Comparison of ENCODE assay signal across 1 cellular context in genomic region chr2:54968561-54969218, GRCh38.
TF ChIP-seq lines count a peak whose summit lies in the region.

No MANE protein-coding gene starts in this region.

TF ChIP-seq in K562, 482 proteins besides CTCF, POLR2A, EP300 and RAD21 (continued from another document):
- TF ChIP-seq, protein P1, sequence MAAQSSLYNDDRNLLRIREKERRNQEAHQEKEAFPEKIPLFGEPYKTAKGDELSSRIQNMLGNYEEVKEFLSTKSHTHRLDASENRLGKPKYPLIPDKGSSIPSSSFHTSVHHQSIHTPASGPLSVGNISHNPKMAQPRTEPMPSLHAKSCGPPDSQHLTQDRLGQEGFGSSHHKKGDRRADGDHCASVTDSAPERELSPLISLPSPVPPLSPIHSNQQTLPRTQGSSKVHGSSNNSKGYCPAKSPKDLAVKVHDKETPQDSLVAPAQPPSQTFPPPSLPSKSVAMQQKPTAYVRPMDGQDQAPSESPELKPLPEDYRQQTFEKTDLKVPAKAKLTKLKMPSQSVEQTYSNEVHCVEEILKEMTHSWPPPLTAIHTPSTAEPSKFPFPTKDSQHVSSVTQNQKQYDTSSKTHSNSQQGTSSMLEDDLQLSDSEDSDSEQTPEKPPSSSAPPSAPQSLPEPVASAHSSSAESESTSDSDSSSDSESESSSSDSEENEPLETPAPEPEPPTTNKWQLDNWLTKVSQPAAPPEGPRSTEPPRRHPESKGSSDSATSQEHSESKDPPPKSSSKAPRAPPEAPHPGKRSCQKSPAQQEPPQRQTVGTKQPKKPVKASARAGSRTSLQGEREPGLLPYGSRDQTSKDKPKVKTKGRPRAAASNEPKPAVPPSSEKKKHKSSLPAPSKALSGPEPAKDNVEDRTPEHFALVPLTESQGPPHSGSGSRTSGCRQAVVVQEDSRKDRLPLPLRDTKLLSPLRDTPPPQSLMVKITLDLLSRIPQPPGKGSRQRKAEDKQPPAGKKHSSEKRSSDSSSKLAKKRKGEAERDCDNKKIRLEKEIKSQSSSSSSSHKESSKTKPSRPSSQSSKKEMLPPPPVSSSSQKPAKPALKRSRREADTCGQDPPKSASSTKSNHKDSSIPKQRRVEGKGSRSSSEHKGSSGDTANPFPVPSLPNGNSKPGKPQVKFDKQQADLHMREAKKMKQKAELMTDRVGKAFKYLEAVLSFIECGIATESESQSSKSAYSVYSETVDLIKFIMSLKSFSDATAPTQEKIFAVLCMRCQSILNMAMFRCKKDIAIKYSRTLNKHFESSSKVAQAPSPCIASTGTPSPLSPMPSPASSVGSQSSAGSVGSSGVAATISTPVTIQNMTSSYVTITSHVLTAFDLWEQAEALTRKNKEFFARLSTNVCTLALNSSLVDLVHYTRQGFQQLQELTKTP (IDR thresholded peaks at IDR 0.05; ENCODE audit: low read depth in 1 of 2, partially characterized antibody in 2 of 2) = peak in 1 of 2 experiments; percentile 8
- peak; percentile 52 for TF ChIP-seq RAD51 (IDR thresholded peaks at IDR 0.05; ENCODE audit: borderline replicate concordance, low read depth)
- peak; percentile 62; the same call in 1 of the 2 replicates for TF ChIP-seq ZNF436 (CRISPR knock-in tag; IDR thresholded peaks at IDR 0.05)
- no peak for TF ChIP-seq RBBP5 (IDR thresholded peaks at IDR 0.05; ENCODE audit: borderline replicate concordance, insufficient read depth, low read length, poor library complexity, severe bottlenecking)
- TF ChIP-seq FOXK1 (CRISPR knock-in tag; IDR thresholded peaks at IDR 0.05; ENCODE audit: borderline replicate concordance) = no peak
- TF ChIP-seq RHOXF2B (CRISPR knock-in tag; conservative IDR thresholded peaks at IDR 0.05) = 0 out of 2 replicates have a peak, but pooled peaks have one; percentile 19
- peak; percentile 26 for TF ChIP-seq E2F8 (IDR thresholded peaks at IDR 0.05; ENCODE audit: low read depth, partially characterized antibody)
- peak; percentile 40; the same call in 1 of the 2 replicates for TF ChIP-seq TOE1 (IDR thresholded peaks at IDR 0.05; ENCODE audit: borderline replicate concordance)
- TF ChIP-seq TOE1 (CRISPR knock-in tag; IDR thresholded peaks at IDR 0.05; ENCODE audit: borderline replicate concordance, low read depth) = no peak
- TF ChIP-seq RBM22 (IDR thresholded peaks at IDR 0.05; ENCODE audit: low read depth, low read length, poor library complexity, severe bottlenecking) = no peak
- peak; percentile 67 for TF ChIP-seq TFE3 (CRISPR knock-in tag; IDR thresholded peaks at IDR 0.05)
- TF ChIP-seq MAFG (tag; conservative IDR thresholded peaks at IDR 0.05) = no peak
- TF ChIP-seq, protein P2, sequence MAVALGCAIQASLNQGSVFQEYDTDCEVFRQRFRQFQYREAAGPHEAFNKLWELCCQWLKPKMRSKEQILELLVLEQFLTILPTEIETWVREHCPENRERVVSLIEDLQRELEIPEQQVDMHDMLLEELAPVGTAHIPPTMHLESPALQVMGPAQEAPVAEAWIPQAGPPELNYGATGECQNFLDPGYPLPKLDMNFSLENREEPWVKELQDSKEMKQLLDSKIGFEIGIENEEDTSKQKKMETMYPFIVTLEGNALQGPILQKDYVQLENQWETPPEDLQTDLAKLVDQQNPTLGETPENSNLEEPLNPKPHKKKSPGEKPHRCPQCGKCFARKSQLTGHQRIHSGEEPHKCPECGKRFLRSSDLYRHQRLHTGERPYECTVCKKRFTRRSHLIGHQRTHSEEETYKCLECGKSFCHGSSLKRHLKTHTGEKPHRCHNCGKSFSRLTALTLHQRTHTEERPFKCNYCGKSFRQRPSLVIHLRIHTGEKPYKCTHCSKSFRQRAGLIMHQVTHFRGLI (CRISPR knock-in tag; IDR thresholded peaks at IDR 0.05) = no peak
- TF ChIP-seq CTBP1 (IDR thresholded peaks at IDR 0.05; ENCODE audit: borderline replicate concordance) = 0 out of 2 replicates have a peak, but pooled peaks have one; percentile 35
- no peak for TF ChIP-seq DLX4 (CRISPR knock-in tag; IDR thresholded peaks at IDR 0.05)
- TF ChIP-seq ELF4 (CRISPR knock-in tag; IDR thresholded peaks at IDR 0.05) = peak; percentile 43; the same call in 1 of the 2 replicates
- no peak for TF ChIP-seq ESRRB (CRISPR knock-in tag; IDR thresholded peaks at IDR 0.05; ENCODE audit: borderline replicate concordance)
- TF ChIP-seq TCF3 (CRISPR knock-in tag; IDR thresholded peaks at IDR 0.05) = no peak
- no peak for TF ChIP-seq TFAM (CRISPR knock-in tag; conservative IDR thresholded peaks at IDR 0.05)
- TF ChIP-seq TAF7 (tag; IDR thresholded peaks at IDR 0.05) = no peak
- TF ChIP-seq, protein P3, sequence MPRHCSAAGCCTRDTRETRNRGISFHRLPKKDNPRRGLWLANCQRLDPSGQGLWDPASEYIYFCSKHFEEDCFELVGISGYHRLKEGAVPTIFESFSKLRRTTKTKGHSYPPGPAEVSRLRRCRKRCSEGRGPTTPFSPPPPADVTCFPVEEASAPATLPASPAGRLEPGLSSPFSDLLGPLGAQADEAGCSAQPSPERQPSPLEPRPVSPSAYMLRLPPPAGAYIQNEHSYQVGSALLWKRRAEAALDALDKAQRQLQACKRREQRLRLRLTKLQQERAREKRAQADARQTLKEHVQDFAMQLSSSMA (CRISPR knock-in tag; IDR thresholded peaks at IDR 0.05) = 0 out of 2 replicates have a peak, but pooled peaks have one; percentile 10
- no peak for TF ChIP-seq FOXA3 (CRISPR knock-in tag; conservative IDR thresholded peaks at IDR 0.05 in 1 of 2, IDR thresholded peaks at IDR 0.05 in 1 of 2)
- no peak for TF ChIP-seq BRF1 (IDR thresholded peaks at IDR 0.05; ENCODE audit: borderline replicate concordance, extremely low read depth, insufficient read length)
- TF ChIP-seq, protein P4, sequence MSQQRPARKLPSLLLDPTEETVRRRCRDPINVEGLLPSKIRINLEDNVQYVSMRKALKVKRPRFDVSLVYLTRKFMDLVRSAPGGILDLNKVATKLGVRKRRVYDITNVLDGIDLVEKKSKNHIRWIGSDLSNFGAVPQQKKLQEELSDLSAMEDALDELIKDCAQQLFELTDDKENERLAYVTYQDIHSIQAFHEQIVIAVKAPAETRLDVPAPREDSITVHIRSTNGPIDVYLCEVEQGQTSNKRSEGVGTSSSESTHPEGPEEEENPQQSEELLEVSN (IDR thresholded peaks at IDR 0.05; ENCODE audit: borderline replicate concordance in 1 of 2, extremely low read depth in 1 of 2, insufficient read depth in 1 of 2, insufficient read length in 1 of 2, low read depth in 1 of 2, low read length in 1 of 2, poor library complexity in 1 of 2, severe bottlenecking in 1 of 2) = no peak
- TF ChIP-seq POLR2AphosphoS5 (IDR thresholded peaks at IDR 0.05; ENCODE audit: control insufficient read depth, insufficient read depth, low read depth, low read length) = 0 out of 2 replicates have a peak, but pooled peaks have one; percentile 9
- TF ChIP-seq CBFB (CRISPR knock-in tag; IDR thresholded peaks at IDR 0.05) = no peak
- no peak for TF ChIP-seq ZNF175 (CRISPR knock-in tag; IDR thresholded peaks at IDR 0.05; ENCODE audit: low read depth)
- TF ChIP-seq MEIS2 (IDR thresholded peaks at IDR 0.05; ENCODE audit: partially characterized antibody) = peak; percentile 53
- peak; percentile 44 for TF ChIP-seq POLR2AphosphoS2 (IDR thresholded peaks at IDR 0.05; ENCODE audit: low read length)
- no peak for TF ChIP-seq LEF1 (IDR thresholded peaks at IDR 0.05)
- no peak for TF ChIP-seq ELF1 (tag; IDR thresholded peaks at IDR 0.05)
- no peak for TF ChIP-seq NONO (IDR thresholded peaks at IDR 0.05; ENCODE audit: low read depth in 2 of 2, low read length in 1 of 2)
- TF ChIP-seq POLR2B (IDR thresholded peaks at IDR 0.05; ENCODE audit: low read depth, partially characterized antibody) = peak; percentile 25
- TF ChIP-seq, protein P5, sequence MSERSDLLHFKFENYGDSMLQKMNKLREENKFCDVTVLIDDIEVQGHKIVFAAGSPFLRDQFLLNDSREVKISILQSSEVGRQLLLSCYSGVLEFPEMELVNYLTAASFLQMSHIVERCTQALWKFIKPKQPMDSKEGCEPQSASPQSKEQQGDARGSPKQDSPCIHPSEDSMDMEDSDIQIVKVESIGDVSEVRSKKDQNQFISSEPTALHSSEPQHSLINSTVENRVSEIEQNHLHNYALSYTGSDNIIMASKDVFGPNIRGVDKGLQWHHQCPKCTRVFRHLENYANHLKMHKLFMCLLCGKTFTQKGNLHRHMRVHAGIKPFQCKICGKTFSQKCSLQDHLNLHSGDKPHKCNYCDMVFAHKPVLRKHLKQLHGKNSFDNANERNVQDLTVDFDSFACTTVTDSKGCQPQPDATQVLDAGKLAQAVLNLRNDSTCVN (CRISPR knock-in tag; IDR thresholded peaks at IDR 0.05) = no peak
- TF ChIP-seq GTF2F1 (IDR thresholded peaks at IDR 0.05; ENCODE audit: low read depth, low read length) = no peak
- no peak for TF ChIP-seq KLF6 (CRISPR knock-in tag; IDR thresholded peaks at IDR 0.05; ENCODE audit: borderline replicate concordance)
- no peak for TF ChIP-seq RBM39 (optimal IDR thresholded peaks at IDR 0.05; ENCODE audit: low read depth, low read length)
- TF ChIP-seq, protein P6, sequence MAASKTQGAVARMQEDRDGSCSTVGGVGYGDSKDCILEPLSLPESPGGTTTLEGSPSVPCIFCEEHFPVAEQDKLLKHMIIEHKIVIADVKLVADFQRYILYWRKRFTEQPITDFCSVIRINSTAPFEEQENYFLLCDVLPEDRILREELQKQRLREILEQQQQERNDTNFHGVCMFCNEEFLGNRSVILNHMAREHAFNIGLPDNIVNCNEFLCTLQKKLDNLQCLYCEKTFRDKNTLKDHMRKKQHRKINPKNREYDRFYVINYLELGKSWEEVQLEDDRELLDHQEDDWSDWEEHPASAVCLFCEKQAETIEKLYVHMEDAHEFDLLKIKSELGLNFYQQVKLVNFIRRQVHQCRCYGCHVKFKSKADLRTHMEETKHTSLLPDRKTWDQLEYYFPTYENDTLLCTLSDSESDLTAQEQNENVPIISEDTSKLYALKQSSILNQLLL (CRISPR knock-in tag; IDR thresholded peaks at IDR 0.05; ENCODE audit: borderline replicate concordance) = no peak
- TF ChIP-seq ARID3B (CRISPR knock-in tag; IDR thresholded peaks at IDR 0.05; ENCODE audit: borderline replicate concordance) = no peak
- TF ChIP-seq BHLHE40 (IDR thresholded peaks at IDR 0.05; ENCODE audit: low read length) = peak; percentile 72
- no peak for TF ChIP-seq HDGF (IDR thresholded peaks at IDR 0.05)
- 0 out of 4 replicates have a peak, but pooled peaks of 1 of the 2 experiments have one; percentile 7 for TF ChIP-seq MAZ (CRISPR knock-in tag; conservative IDR thresholded peaks at IDR 0.05 in 1 of 2, IDR thresholded peaks at IDR 0.05 in 1 of 2)
- TF ChIP-seq ID3 (CRISPR knock-in tag; IDR thresholded peaks at IDR 0.05) = no peak
- no peak for TF ChIP-seq ID3 (tag; IDR thresholded peaks at IDR 0.05)
- TF ChIP-seq, protein P7, sequence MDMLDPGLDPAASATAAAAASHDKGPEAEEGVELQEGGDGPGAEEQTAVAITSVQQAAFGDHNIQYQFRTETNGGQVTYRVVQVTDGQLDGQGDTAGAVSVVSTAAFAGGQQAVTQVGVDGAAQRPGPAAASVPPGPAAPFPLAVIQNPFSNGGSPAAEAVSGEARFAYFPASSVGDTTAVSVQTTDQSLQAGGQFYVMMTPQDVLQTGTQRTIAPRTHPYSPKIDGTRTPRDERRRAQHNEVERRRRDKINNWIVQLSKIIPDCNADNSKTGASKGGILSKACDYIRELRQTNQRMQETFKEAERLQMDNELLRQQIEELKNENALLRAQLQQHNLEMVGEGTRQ (CRISPR knock-in tag; IDR thresholded peaks at IDR 0.05) = peak; percentile 40
